Comparison of ENCODE assay signal across 1 cellular context in the genomic region with DNA sequence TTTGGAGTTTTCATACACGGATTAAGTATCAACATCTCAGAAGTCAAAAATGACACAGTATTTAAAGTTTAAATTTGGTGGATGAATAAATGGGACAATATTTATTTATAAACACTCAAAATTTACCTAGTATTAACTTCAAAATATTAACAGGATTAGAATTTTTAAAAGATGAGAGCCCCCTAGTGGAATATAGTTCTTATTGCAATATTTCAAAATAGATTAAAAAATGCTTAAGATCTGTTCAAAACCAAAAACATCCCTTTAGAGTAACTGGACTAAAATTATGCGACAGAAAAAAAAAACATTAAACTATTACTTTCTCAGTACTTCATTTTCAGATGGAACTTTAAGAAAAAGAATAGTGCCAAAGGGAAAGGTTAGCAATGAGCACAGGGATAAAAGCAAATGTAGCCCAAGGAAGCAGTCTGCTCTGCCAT.
TF ChIP-seq lines count a peak whose summit lies in the region.

No MANE protein-coding gene starts in this region.

TF ChIP-seq in liver, 16 proteins besides CTCF, POLR2A, EP300 and RAD21 (continued from another document):
- TF ChIP-seq, protein P1, sequence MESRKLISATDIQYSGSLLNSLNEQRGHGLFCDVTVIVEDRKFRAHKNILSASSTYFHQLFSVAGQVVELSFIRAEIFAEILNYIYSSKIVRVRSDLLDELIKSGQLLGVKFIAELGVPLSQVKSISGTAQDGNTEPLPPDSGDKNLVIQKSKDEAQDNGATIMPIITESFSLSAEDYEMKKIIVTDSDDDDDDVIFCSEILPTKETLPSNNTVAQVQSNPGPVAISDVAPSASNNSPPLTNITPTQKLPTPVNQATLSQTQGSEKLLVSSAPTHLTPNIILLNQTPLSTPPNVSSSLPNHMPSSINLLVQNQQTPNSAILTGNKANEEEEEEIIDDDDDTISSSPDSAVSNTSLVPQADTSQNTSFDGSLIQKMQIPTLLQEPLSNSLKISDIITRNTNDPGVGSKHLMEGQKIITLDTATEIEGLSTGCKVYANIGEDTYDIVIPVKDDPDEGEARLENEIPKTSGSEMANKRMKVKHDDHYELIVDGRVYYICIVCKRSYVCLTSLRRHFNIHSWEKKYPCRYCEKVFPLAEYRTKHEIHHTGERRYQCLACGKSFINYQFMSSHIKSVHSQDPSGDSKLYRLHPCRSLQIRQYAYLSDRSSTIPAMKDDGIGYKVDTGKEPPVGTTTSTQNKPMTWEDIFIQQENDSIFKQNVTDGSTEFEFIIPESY (IDR thresholded peaks at IDR 0.05) = no peak
- TF ChIP-seq NR2F2 (IDR thresholded peaks at IDR 0.05) = no peak
- no peak for TF ChIP-seq YY1 (IDR thresholded peaks at IDR 0.05)
- TF ChIP-seq TAF1 (conservative IDR thresholded peaks at IDR 0.05) = no peak
